ENCODE assay signal across 35 cellular contexts in genomic region chr6:161365633-161366032, GRCh38.
"Had no signal": no experiment of that assay in that cellular context is flagged by ENCODE, and none has a peak within 500 bp of the region (broad histone marks: within the 10 kb centered on the region; RNA-seq: fewer than 3 reads in every experiment).

No MANE protein-coding gene starts in this region.

- H3K4me1 Mint-ChIP-seq: activated B cell treated with CpG ODN at 0.5 μM for 24 hours; activated CD4-positive, alpha-beta T cell treated with anti-CD3 and anti-CD28 coated beads, Interleukin-2, amount 10 ng/mL, durations not matched to agents 24 days and 14 days; activated naive CD8-positive, alpha-beta T cell treated with anti-CD3 and anti-CD28 coated beads for 36 hours; activated T-helper 17 cell treated with anti-CD3 and anti-CD28 coated beads, Interleukin-2, amount 50 U/mL, for 72 hours; central memory CD8-positive, alpha-beta T cell; T-cell had no signal

- H3K27me3 ChIP-seq: adrenal gland, ascending aorta, cardiac muscle cell had no signal

- DNase-seq: activated B cell treated with CpG ODN at 0.5 μM for 24 hours; activated CD4-positive, alpha-beta memory T cell treated with anti-CD3 and anti-CD28 coated beads for 36 hours; activated CD4-positive, alpha-beta T cell treated with anti-CD3 and anti-CD28 coated beads for 4 hours; activated CD4-positive, alpha-beta T cell treated with anti-CD3 and anti-CD28 coated beads, Interleukin-2, amount 10 ng/mL, durations not matched to agents 24 days and 14 days; activated CD4-positive, alpha-beta T cell treated with anti-CD3 and anti-CD28 coated beads, Interleukin-2, amount 50 U/mL, for 1 hour; activated CD4-positive, alpha-beta T cell treated with anti-CD3 and anti-CD28 coated beads, Interleukin-2, amount 50 U/mL, for 4 hours; activated CD4-positive, CD25-positive, alpha-beta regulatory T cell treated with anti-CD3 and anti-CD28 coated beads, Interleukin-2, amount 50 U/mL, for 72 hours; activated CD8-positive, alpha-beta memory T cell treated with anti-CD3 and anti-CD28 coated beads, Interleukin-2, amount 50 U/mL, for 4 hours; activated CD8-positive, alpha-beta T cell treated with anti-CD3 and anti-CD28 coated beads for 36 hours; activated effector memory CD4-positive, alpha-beta T cell treated with anti-CD3 and anti-CD28 coated beads, Interleukin-2, amount 50 U/mL, for 16 hours; activated gamma-delta T cell treated with Interleukin-2 at 50 U/mL for 16 hours; activated naive CD4-positive, alpha-beta T cell; activated naive CD4-positive, alpha-beta T cell treated with anti-CD3 and anti-CD28 coated beads for 36 hours; activated naive CD4-positive, alpha-beta T cell treated with anti-CD3 and anti-CD28 coated beads, Interleukin-2, amount 50 U/mL, for 16 hours; activated naive CD8-positive, alpha-beta T cell treated with anti-CD3 and anti-CD28 coated beads for 36 hours; activated T-cell treated with anti-CD3 and anti-CD28 coated beads for 4 hours; activated T-cell treated with anti-CD3 and anti-CD28 coated beads, Interleukin-2, amount 50 U/mL, for 1 hour; activated T-cell treated with anti-CD3 and anti-CD28 coated beads, Interleukin-2, amount 50 U/mL, for 4 hours; activated T-cell treated with anti-CD3 and anti-CD28 coated beads, Interleukin-2, amount 50 U/mL, for 72 hours; adrenal gland; amniotic stem cell; anterior cingulate cortex; caudate nucleus; T-cell; T-helper 2 cell; T-helper 9 cell had no signal

- H3K27ac ChIP-seq: adrenal gland, ascending aorta, cardiac muscle cell, VCaP had no signal

- H3K9me3 ChIP-seq: adrenal gland had no signal

- H3K4me3 Mint-ChIP-seq: activated B cell treated with CpG ODN at 0.5 μM for 24 hours; activated CD4-positive, alpha-beta memory T cell treated with anti-CD3 and anti-CD28 coated beads for 36 hours; activated CD4-positive, alpha-beta T cell treated with anti-CD3 and anti-CD28 coated beads, Interleukin-2, amount 10 ng/mL, durations not matched to agents 24 days and 14 days; activated CD8-positive, alpha-beta T cell treated with anti-CD3 and anti-CD28 coated beads for 36 hours; activated naive CD4-positive, alpha-beta T cell treated with anti-CD3 and anti-CD28 coated beads for 36 hours; activated naive CD8-positive, alpha-beta T cell treated with anti-CD3 and anti-CD28 coated beads for 36 hours; activated T-cell treated with anti-CD3 and anti-CD28 coated beads, Interleukin-2, amount 50 U/mL, for 4 hours; activated T-cell treated with anti-CD3 and anti-CD28 coated beads, Interleukin-2, amount 50 U/mL, for 72 hours; activated T-helper 1 cell treated with anti-CD3 and anti-CD28 coated beads, Interleukin-12 subunit alpha, Interleukin-12 subunit beta, Interleukin-2, Interleukin-4 antibody, amounts not matched to agents 30 ng/mL and 10 ng/mL and 1 ng/mL, durations not matched to agents 14 hours and 24 hours and 36 hours; activated T-helper 17 cell treated with anti-CD3 and anti-CD28 coated beads, Interleukin-2, amount 50 U/mL, for 72 hours; brain; central memory CD8-positive, alpha-beta T cell; T-cell; T-helper 2 cell treated with Interferon-gamma antibody and Interleukin-4, amounts not matched to agents 5 μg/mL and 100 μg/mL, for 36 hours had no signal

- H3K4me3 ChIP-seq: adrenal gland, ascending aorta, cardiac muscle cell had no signal

- H3K36me3 ChIP-seq: adrenal gland, ascending aorta, cardiac muscle cell had no signal

- H3K27ac Mint-ChIP-seq: activated B cell treated with CpG ODN at 0.5 μM for 24 hours; activated CD4-positive, alpha-beta memory T cell treated with anti-CD3 and anti-CD28 coated beads for 36 hours; activated CD4-positive, alpha-beta T cell treated with anti-CD3 and anti-CD28 coated beads, Interleukin-2, amount 10 ng/mL, durations not matched to agents 24 days and 14 days; activated CD8-positive, alpha-beta T cell treated with anti-CD3 and anti-CD28 coated beads for 36 hours; activated naive CD4-positive, alpha-beta T cell treated with anti-CD3 and anti-CD28 coated beads for 36 hours; activated naive CD4-positive, alpha-beta T cell treated with anti-CD3 and anti-CD28 coated beads, Interleukin-2, amount 50 U/mL, for 72 hours; activated naive CD8-positive, alpha-beta T cell treated with anti-CD3 and anti-CD28 coated beads for 36 hours; activated T-cell treated with anti-CD3 and anti-CD28 coated beads, Interleukin-2, amount 50 U/mL, for 72 hours; activated T-helper 1 cell treated with anti-CD3 and anti-CD28 coated beads, Interleukin-12 subunit alpha, Interleukin-12 subunit beta, Interleukin-2, Interleukin-4 antibody, amounts not matched to agents 30 ng/mL and 10 ng/mL and 1 ng/mL, durations not matched to agents 14 hours and 24 hours and 36 hours; activated T-helper 17 cell treated with anti-CD3 and anti-CD28 coated beads, Interleukin-2, amount 50 U/mL, for 72 hours; brain; T-cell; T-helper 2 cell treated with Interferon-gamma antibody and Interleukin-4, amounts not matched to agents 5 μg/mL and 100 μg/mL, for 36 hours had no signal

- ATAC-seq: activated CD8-positive, alpha-beta T cell treated with anti-CD3 and anti-CD28 coated beads for 36 hours; activated naive CD4-positive, alpha-beta T cell treated with anti-CD3 and anti-CD28 coated beads, Interleukin-2, amount 50 U/mL, for 72 hours; activated T-cell treated with anti-CD3 and anti-CD28 coated beads, Interleukin-2, amount 50 U/mL, for 4 hours; activated T-cell treated with anti-CD3 and anti-CD28 coated beads, Interleukin-2, amount 50 U/mL, for 72 hours; activated T-helper 17 cell treated with anti-CD3 and anti-CD28 coated beads, Interleukin-2, amount 50 U/mL, for 72 hours; T-cell had no signal

- H3K4me1 ChIP-seq: adrenal gland, ascending aorta had no signal

- H3K27me3 Mint-ChIP-seq: activated B cell treated with CpG ODN at 0.5 μM for 24 hours; activated CD4-positive, alpha-beta memory T cell treated with anti-CD3 and anti-CD28 coated beads for 36 hours; activated CD4-positive, alpha-beta T cell treated with anti-CD3 and anti-CD28 coated beads, Interleukin-2, amount 10 ng/mL, durations not matched to agents 24 days and 14 days; activated CD8-positive, alpha-beta T cell treated with anti-CD3 and anti-CD28 coated beads for 36 hours; activated naive CD8-positive, alpha-beta T cell treated with anti-CD3 and anti-CD28 coated beads for 36 hours; activated T-helper 17 cell treated with anti-CD3 and anti-CD28 coated beads, Interleukin-2, amount 50 U/mL, for 72 hours; T-cell had no signal
